1 cellular context compared by ENCODE assay signal in genomic region chr19:19061491-19061890, GRCh38.
TF ChIP-seq lines count a peak whose summit lies in the region.

No MANE protein-coding gene starts in this region.

TF ChIP-seq in K562, 482 proteins besides CTCF, POLR2A, EP300 and RAD21:
- TF ChIP-seq NEUROD1 (IDR thresholded peaks at IDR 0.05; ENCODE audit: borderline replicate concordance, low read depth, low read length, partially characterized antibody) (no peak), TAF9B (IDR thresholded peaks at IDR 0.05; ENCODE audit: partially characterized antibody) (no peak), MYC (IDR thresholded peaks at IDR 0.05; ENCODE audit: low read depth, low read length) (no peak), MYC (CRISPR knock-in tag; IDR thresholded peaks at IDR 0.05; ENCODE audit: borderline replicate concordance, low read depth) (no peak), SNIP1 (IDR thresholded peaks at IDR 0.05; ENCODE audit: low read depth) (no peak), KLF16 (IDR thresholded peaks at IDR 0.05) (no peak), RAD51 (IDR thresholded peaks at IDR 0.05; ENCODE audit: borderline replicate concordance, low read depth) (no peak), RFX5 (IDR thresholded peaks at IDR 0.05; ENCODE audit: low read depth, low read length) (no peak), ETV5 (CRISPR knock-in tag; IDR thresholded peaks at IDR 0.05; ENCODE audit: low read depth) (no peak), ZNF124 (CRISPR knock-in tag; IDR thresholded peaks at IDR 0.05) (no peak), GABPB2 (CRISPR knock-in tag; conservative IDR thresholded peaks at IDR 0.05) (no peak), ZNF140 (CRISPR knock-in tag; IDR thresholded peaks at IDR 0.05) (no peak), HDAC8 (tag; IDR thresholded peaks at IDR 0.05) (no peak), ZFPM2 (CRISPR knock-in tag; IDR thresholded peaks at IDR 0.05) (no peak), PHTF2 (CRISPR knock-in tag; IDR thresholded peaks at IDR 0.05) (no peak), WHSC1 (IDR thresholded peaks at IDR 0.05; ENCODE audit: low read length) (no peak), CHD7 (IDR thresholded peaks at IDR 0.05; ENCODE audit: low read depth, low read length) (no peak), HNRNPUL1 (IDR thresholded peaks at IDR 0.05; ENCODE audit: low read length) (0 out of 2 replicates have a peak, but pooled peaks have one; percentile 1), KLF13 (tag; IDR thresholded peaks at IDR 0.05; ENCODE audit: borderline replicate concordance, low read depth) (no peak), ZNF449 (CRISPR knock-in tag; IDR thresholded peaks at IDR 0.05) (no peak), E2F8 (IDR thresholded peaks at IDR 0.05; ENCODE audit: low read depth, partially characterized antibody) (no peak), NR4A1 (CRISPR knock-in tag; IDR thresholded peaks at IDR 0.05) (no peak), NR4A1 (tag; IDR thresholded peaks at IDR 0.05) (0 out of 2 replicates have a peak, but pooled peaks have one; percentile 38)
- TF ChIP-seq, protein P1, sequence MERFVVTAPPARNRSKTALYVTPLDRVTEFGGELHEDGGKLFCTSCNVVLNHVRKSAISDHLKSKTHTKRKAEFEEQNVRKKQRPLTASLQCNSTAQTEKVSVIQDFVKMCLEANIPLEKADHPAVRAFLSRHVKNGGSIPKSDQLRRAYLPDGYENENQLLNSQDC (CRISPR knock-in tag; IDR thresholded peaks at IDR 0.05): no peak
- TF ChIP-seq, protein P2, sequence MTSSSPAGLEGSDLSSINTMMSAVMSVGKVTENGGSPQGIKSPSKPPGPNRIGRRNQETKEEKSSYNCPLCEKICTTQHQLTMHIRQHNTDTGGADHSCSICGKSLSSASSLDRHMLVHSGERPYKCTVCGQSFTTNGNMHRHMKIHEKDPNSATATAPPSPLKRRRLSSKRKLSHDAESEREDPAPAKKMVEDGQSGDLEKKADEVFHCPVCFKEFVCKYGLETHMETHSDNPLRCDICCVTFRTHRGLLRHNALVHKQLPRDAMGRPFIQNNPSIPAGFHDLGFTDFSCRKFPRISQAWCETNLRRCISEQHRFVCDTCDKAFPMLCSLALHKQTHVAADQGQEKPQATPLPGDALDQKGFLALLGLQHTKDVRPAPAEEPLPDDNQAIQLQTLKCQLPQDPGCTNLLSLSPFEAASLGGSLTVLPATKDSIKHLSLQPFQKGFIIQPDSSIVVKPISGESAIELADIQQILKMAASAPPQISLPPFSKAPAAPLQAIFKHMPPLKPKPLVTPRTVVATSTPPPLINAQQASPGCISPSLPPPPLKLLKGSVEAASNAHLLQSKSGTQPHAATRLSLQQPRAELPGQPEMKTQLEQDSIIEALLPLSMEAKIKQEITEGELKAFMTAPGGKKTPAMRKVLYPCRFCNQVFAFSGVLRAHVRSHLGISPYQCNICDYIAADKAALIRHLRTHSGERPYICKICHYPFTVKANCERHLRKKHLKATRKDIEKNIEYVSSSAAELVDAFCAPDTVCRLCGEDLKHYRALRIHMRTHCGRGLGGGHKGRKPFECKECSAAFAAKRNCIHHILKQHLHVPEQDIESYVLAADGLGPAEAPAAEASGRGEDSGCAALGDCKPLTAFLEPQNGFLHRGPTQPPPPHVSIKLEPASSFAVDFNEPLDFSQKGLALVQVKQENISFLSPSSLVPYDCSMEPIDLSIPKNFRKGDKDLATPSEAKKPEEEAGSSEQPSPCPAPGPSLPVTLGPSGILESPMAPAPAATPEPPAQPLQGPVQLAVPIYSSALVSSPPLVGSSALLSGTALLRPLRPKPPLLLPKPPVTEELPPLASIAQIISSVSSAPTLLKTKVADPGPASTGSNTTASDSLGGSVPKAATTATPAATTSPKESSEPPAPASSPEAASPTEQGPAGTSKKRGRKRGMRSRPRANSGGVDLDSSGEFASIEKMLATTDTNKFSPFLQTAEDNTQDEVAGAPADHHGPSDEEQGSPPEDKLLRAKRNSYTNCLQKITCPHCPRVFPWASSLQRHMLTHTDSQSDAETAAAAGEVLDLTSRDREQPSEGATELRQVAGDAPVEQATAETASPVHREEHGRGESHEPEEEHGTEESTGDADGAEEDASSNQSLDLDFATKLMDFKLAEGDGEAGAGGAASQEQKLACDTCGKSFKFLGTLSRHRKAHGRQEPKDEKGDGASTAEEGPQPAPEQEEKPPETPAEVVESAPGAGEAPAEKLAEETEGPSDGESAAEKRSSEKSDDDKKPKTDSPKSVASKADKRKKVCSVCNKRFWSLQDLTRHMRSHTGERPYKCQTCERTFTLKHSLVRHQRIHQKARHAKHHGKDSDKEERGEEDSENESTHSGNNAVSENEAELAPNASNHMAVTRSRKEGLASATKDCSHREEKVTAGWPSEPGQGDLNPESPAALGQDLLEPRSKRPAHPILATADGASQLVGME (CRISPR knock-in tag; IDR thresholded peaks at IDR 0.05): no peak
- TF ChIP-seq, protein P3, sequence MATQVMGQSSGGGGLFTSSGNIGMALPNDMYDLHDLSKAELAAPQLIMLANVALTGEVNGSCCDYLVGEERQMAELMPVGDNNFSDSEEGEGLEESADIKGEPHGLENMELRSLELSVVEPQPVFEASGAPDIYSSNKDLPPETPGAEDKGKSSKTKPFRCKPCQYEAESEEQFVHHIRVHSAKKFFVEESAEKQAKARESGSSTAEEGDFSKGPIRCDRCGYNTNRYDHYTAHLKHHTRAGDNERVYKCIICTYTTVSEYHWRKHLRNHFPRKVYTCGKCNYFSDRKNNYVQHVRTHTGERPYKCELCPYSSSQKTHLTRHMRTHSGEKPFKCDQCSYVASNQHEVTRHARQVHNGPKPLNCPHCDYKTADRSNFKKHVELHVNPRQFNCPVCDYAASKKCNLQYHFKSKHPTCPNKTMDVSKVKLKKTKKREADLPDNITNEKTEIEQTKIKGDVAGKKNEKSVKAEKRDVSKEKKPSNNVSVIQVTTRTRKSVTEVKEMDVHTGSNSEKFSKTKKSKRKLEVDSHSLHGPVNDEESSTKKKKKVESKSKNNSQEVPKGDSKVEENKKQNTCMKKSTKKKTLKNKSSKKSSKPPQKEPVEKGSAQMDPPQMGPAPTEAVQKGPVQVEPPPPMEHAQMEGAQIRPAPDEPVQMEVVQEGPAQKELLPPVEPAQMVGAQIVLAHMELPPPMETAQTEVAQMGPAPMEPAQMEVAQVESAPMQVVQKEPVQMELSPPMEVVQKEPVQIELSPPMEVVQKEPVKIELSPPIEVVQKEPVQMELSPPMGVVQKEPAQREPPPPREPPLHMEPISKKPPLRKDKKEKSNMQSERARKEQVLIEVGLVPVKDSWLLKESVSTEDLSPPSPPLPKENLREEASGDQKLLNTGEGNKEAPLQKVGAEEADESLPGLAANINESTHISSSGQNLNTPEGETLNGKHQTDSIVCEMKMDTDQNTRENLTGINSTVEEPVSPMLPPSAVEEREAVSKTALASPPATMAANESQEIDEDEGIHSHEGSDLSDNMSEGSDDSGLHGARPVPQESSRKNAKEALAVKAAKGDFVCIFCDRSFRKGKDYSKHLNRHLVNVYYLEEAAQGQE (CRISPR knock-in tag; IDR thresholded peaks at IDR 0.05; ENCODE audit: low read depth): no peak
- TF ChIP-seq, protein P4, sequence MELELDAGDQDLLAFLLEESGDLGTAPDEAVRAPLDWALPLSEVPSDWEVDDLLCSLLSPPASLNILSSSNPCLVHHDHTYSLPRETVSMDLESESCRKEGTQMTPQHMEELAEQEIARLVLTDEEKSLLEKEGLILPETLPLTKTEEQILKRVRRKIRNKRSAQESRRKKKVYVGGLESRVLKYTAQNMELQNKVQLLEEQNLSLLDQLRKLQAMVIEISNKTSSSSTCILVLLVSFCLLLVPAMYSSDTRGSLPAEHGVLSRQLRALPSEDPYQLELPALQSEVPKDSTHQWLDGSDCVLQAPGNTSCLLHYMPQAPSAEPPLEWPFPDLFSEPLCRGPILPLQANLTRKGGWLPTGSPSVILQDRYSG (tag; conservative IDR thresholded peaks at IDR 0.05; ENCODE audit: low read depth): 0 out of 2 replicates have a peak, but pooled peaks have one; percentile 25
